Comparison of ENCODE assay signal across 8 cellular contexts in the genomic region with DNA sequence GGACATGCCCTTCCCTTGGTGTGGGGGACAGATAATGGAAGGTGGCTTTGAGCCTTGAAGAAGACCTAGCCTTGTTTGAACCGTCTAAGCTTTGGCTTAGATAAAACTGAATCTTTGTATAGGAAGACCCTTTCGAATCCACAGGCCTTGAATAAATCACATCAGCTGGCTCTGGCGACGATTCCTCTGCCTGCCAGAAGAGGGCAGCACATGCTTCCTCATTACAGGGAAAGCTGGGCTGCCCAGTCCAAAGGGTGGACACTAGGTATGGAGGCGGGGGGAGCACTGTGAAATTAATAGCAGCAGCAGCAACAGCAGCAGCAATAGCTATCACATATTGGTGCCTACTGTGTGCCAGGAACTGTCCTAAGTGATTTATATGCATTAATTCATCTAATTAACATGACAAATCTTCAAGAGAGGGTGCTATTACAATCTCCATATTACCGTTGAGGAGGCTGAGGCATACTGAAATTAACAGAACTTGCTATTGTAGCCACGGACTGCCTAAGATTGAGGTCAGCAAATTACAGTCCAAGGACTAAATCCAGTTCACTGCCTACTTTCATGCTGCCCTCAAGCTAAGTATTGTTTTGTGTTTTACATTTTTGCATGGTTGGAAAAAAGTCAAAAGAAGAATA.
DNase-seq lines count a peak whose midpoint lies in the region.

No MANE protein-coding gene starts in this region.

- H3K9me3 ChIP-seq in GM23248 (ENCODE audit: low read depth): no peaks in the 10 kb centered on the region
- no peaks in the 10 kb centered on the region for H3K9me3 ChIP-seq in mesenchymal stem cell (ENCODE audit: control insufficient read depth, low read length)

- H3K27me3 ChIP-seq in GM23248 (replicated peaks; ENCODE audit: insufficient read depth): peaks cover 4% of the 10 kb centered on the region; the same call in 1 of the 2 replicates
- peaks cover 4 to 20% of the 10 kb centered on the region in 2 experiments for H3K27me3 ChIP-seq in mesenchymal stem cell (ENCODE audit: control insufficient read depth in 1 of 2, insufficient read depth in 1 of 2, low read length in 2 of 2)

- H3K4me3 ChIP-seq in GM23248: no peak overlapping the region
- no peak overlapping the region for H3K4me3 ChIP-seq in mesenchymal stem cell (ENCODE audit: insufficient read depth in 1 of 2, low read depth in 1 of 2, low read length in 2 of 2)

- H4K91ac ChIP-seq in mesenchymal stem cell (ENCODE audit: low read length): no peak overlapping the region

- H4K8ac ChIP-seq in mesenchymal stem cell (ENCODE audit: low read length): no peak overlapping the region

- WGBS in GM23248 (ENCODE audit: low coverage in 1 of 2, low lambda C conversion rate in 2 of 2, missing lambda C conversion rate in 2 of 2), 2 experiments: 3% methylated on average over 7 of the region's 7 CpGs
- 29% methylated on average over 7 of the region's 7 CpGs for WGBS in mesenchymal stem cell

- no peaks in the 10 kb centered on the region for H3K79me2 ChIP-seq in GM23248 (ENCODE audit: insufficient read depth)

- H4K20me1 ChIP-seq in GM23248 (ENCODE audit: insufficient read depth): no peaks in the 10 kb centered on the region

- no peaks in the 10 kb centered on the region for H3K27me3 Mint-ChIP-seq in activated CD4-positive, alpha-beta memory T cell treated with anti-CD3 and anti-CD28 coated beads for 36 hours

- POLR2A ChIA-PET in activated CD4-positive, alpha-beta memory T cell treated with anti-CD3 and anti-CD28 coated beads for 36 hours (lab: Charles Lee): no interaction called here

- no peak overlapping the region for H3K4me3 Mint-ChIP-seq in activated CD4-positive, alpha-beta memory T cell treated with anti-CD3 and anti-CD28 coated beads for 36 hours

- no peaks in the 10 kb centered on the region for H3F3A ChIP-seq in GM23248 (ENCODE audit: insufficient read depth)

- CTCF ChIA-PET in activated CD4-positive, alpha-beta memory T cell treated with anti-CD3 and anti-CD28 coated beads for 36 hours (lab: Charles Lee): interaction anchor here (0.6 to 2.8 kb wide), 52 partner anchors 9 to 1455 kb away, joined by 3 to 29 read pairs (median 3); no protein-coding TSS in a partner anchor

- no peaks in the 10 kb centered on the region for H3K9me2 ChIP-seq in GM23248 (ENCODE audit: insufficient read depth)

- in situ Hi-C loops in GM23248 (cut with MboI): no loop called here

- H3K4ac ChIP-seq in mesenchymal stem cell (ENCODE audit: low read depth in 1 of 2, low read length in 2 of 2): no peak overlapping the region

- H3K23ac ChIP-seq in mesenchymal stem cell (ENCODE audit: low read length in 2 of 2): no peak overlapping the region

- H3K36me3 Mint-ChIP-seq in activated CD4-positive, alpha-beta memory T cell treated with anti-CD3 and anti-CD28 coated beads for 36 hours: peaks cover 1% of the 10 kb centered on the region

- no peaks in the 10 kb centered on the region for H3K4me1 ChIP-seq in GM23248 (ENCODE audit: insufficient read depth)
- H3K4me1 ChIP-seq in mesenchymal stem cell (ENCODE audit: control insufficient read depth, insufficient read depth, low read depth, low read length): peaks cover 6% of the 10 kb centered on the region

- H3K9ac ChIP-seq in GM23248 (no peak overlapping the region), mesenchymal stem cell (ENCODE audit: low read length) (no peak overlapping the region)

- no peaks in the 10 kb centered on the region for H3K9me3 Mint-ChIP-seq in activated CD4-positive, alpha-beta memory T cell treated with anti-CD3 and anti-CD28 coated beads for 36 hours

- H2BK5ac ChIP-seq in mesenchymal stem cell (ENCODE audit: low read depth, low read length, poor library complexity, severe bottlenecking): no peak overlapping the region

- peak; percentile 83 for DNase-seq in AG08395 (ENCODE audit: low spot score)
- DNase-seq in GM23248: peak; percentile 67
- DNase-seq in NCI-H510A treated with DMSO at 0.1 percent for 48 hours (lab: John Stamatoyannopoulos, UW): peak; percentile 87
- peak; percentile 68 for DNase-seq in activated CD4-positive, alpha-beta memory T cell treated with anti-CD3 and anti-CD28 coated beads for 36 hours
- peak; percentile 15 for DNase-seq in effector CD8-positive, alpha-beta T cell (lab: John Stamatoyannopoulos, UW)
- DNase-seq in mesenchymal stem cell: peak; percentile 68
- DNase-seq in stimulated activated CD8-positive, alpha-beta memory T cell treated with anti-CD3 and anti-CD28 coated beads, Interleukin-15, amount 100 ng/mL, for 24 hours (ENCODE audit: low read depth): peak; percentile 22
- DNase-seq in mesenteric fat pad (ENCODE audit: low spot score): no peak

- no peak overlapping the region for H3K27ac Mint-ChIP-seq in activated CD4-positive, alpha-beta memory T cell treated with anti-CD3 and anti-CD28 coated beads for 36 hours

- H3K4me2 ChIP-seq in GM23248 (ENCODE audit: unreplicated experiment) (no peak overlapping the region), mesenchymal stem cell (ENCODE audit: low read length, poor library complexity, severe bottlenecking) (no peak overlapping the region)

- H3K27ac ChIP-seq in GM23248 (no peak overlapping the region), mesenchymal stem cell (ENCODE audit: low read length, poor library complexity, severe bottlenecking) (no peak overlapping the region)

- no peak overlapping the region for H2AK5ac ChIP-seq in mesenchymal stem cell (ENCODE audit: low read length, severe bottlenecking)

- no peaks in the 10 kb centered on the region for H3K79me1 ChIP-seq in mesenchymal stem cell (replicated peaks; ENCODE audit: low read length, poor library complexity, severe bottlenecking)

- H3K14ac ChIP-seq in mesenchymal stem cell (ENCODE audit: low read length in 2 of 2): no peak overlapping the region

- intact Hi-C loops in activated CD4-positive, alpha-beta memory T cell treated with anti-CD3 and anti-CD28 coated beads for 36 hours (cut with micrococcal nuclease): loop anchor here (1.0 to 5.0 kb wide), 2 partner anchors 162 to 480 kb away; no protein-coding TSS in a partner anchor

- H2BK12ac ChIP-seq in mesenchymal stem cell (ENCODE audit: low read length in 2 of 2): no peak overlapping the region

- H3K18ac ChIP-seq in mesenchymal stem cell (ENCODE audit: low read depth in 1 of 2, low read length in 2 of 2): no peak overlapping the region

- no peak overlapping the region for H2AFZ ChIP-seq in GM23248
- H2AFZ ChIP-seq in mesenchymal stem cell (ENCODE audit: low read depth, low read length): no peak overlapping the region

- H3K36me3 ChIP-seq in GM23248 (ENCODE audit: low read depth) (no peaks in the 10 kb centered on the region), mesenchymal stem cell (ENCODE audit: control insufficient read depth in 1 of 2, insufficient read depth in 2 of 2, low read depth in 1 of 2, low read length in 2 of 2) (no peaks in the 10 kb centered on the region)

- peaks cover 7% of the 10 kb centered on the region for H3K4me1 Mint-ChIP-seq in activated CD4-positive, alpha-beta memory T cell treated with anti-CD3 and anti-CD28 coated beads for 36 hours (ENCODE audit: low read depth)

- no peak overlapping the region for H2BK120ac ChIP-seq in mesenchymal stem cell (ENCODE audit: low read depth, low read length)

- no peak overlapping the region for H2BK15ac ChIP-seq in mesenchymal stem cell (ENCODE audit: low read depth, poor library complexity, severe bottlenecking)
